Comparison of ENCODE assay signal across 18 cellular contexts in the genomic region with DNA sequence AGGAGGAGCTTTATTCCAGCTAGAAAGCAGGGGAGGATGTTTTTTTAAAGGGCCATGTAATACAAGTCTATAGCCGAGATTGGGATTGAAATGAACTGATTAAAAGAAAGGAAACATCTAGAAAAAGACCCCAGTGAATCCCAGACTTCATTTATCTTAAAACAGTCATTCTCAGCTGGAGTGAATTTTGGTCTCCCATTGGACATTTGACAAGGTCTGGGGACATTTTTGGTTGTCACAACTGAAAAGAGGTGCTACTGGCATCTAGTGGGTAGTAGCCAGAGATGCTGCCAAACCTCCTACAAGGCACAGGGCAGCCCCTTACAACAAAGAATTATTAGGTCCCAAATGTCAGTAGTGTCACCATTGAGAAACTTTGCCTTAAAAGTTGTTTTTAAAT. TPM values are rescaled to one million over a fixed set of nuclear protein-coding genes. Genes with fewer than 3 reads are reported as not detected.
A peak's percentile ranks its signal among the peaks of the same experiment; 100 is the strongest.
DNase-seq lines count a peak whose midpoint lies in the region; ATAC-seq, FAIRE-seq and TF ChIP-seq lines count a peak whose summit lies in the region.
"Had no signal": no experiment of that assay in that cellular context is flagged by ENCODE, and none has a peak within 500 bp of the region (broad histone marks: within the 10 kb centered on the region; RNA-seq: fewer than 3 reads in every experiment).

No MANE protein-coding gene starts in this region.

- no peak overlapping the region for H3K27ac ChIP-seq in astrocyte (ENCODE audit: low read depth, low read length)
- H3K27ac ChIP-seq in upper lobe of right lung = no peak overlapping the region
- H3K27ac ChIP-seq: HL-60, psoas muscle, stomach had no signal

- H3K27me3 Mint-ChIP-seq in astrocyte (ENCODE audit: low read depth, unreplicated experiment) (peaks cover 12% of the 10 kb centered on the region), mesothelial cell of epicardium (ENCODE audit: low read depth) (no peaks in the 10 kb centered on the region)
- H3K27me3 Mint-ChIP-seq: activated CD4-positive, alpha-beta memory T cell treated with anti-CD3 and anti-CD28 coated beads for 36 hours; activated naive CD4-positive, alpha-beta T cell treated with anti-CD3 and anti-CD28 coated beads, Interleukin-2, amount 50 U/mL, for 24 hours; memory B cell had no signal

- H3K4me3 Mint-ChIP-seq in astrocyte (ENCODE audit: unreplicated experiment) (no peak overlapping the region), mesothelial cell of epicardium (no peak overlapping the region)
- H3K4me3 Mint-ChIP-seq: activated CD4-positive, alpha-beta memory T cell treated with anti-CD3 and anti-CD28 coated beads for 36 hours; activated naive CD4-positive, alpha-beta T cell treated with anti-CD3 and anti-CD28 coated beads, Interleukin-2, amount 50 U/mL, for 24 hours; memory B cell had no signal

- H3K9me3 Mint-ChIP-seq in astrocyte (ENCODE audit: unreplicated experiment) = no peaks in the 10 kb centered on the region
- no peaks in the 10 kb centered on the region for H3K9me3 Mint-ChIP-seq in mesothelial cell of epicardium
- H3K9me3 Mint-ChIP-seq: activated CD4-positive, alpha-beta memory T cell treated with anti-CD3 and anti-CD28 coated beads for 36 hours; activated naive CD4-positive, alpha-beta T cell treated with anti-CD3 and anti-CD28 coated beads, Interleukin-2, amount 50 U/mL, for 24 hours; memory B cell had no signal

- ATAC-seq in GM21786 (IDR thresholded peaks at IDR 0.05; ENCODE audit: unreplicated experiment) (no peak), upper lobe of right lung (no peak)
- ATAC-seq: psoas muscle had no signal

- no peak overlapping the region for H2AFZ ChIP-seq in astrocyte (ENCODE audit: low read depth, low read length)

- H3K4me1 Mint-ChIP-seq in astrocyte (ENCODE audit: low read depth, unreplicated experiment) = no peaks in the 10 kb centered on the region
- peaks cover 10% of the 10 kb centered on the region for H3K4me1 Mint-ChIP-seq in mesothelial cell of epicardium

- intact Hi-C loops in upper lobe of right lung (cut with DNase I) = no loop called here

- DNase-seq in ELR (ENCODE audit: low read depth) = peak; percentile 23
- no peak for DNase-seq in astrocyte (ENCODE audit: low read depth)
- no peak for DNase-seq in mesothelial cell of epicardium (ENCODE audit: low spot score in 2 of 2, unreplicated experiment in 2 of 2)
- DNase-seq in NCI-H2171 treated with DMSO at 0.1 percent for 48 hours (lab: John Stamatoyannopoulos, UW) = no peak
- no peak for DNase-seq in activated CD8-positive, alpha-beta memory T cell treated with anti-CD3 and anti-CD28 coated beads for 24 hours
- DNase-seq in upper lobe of right lung = no peak
- DNase-seq: activated CD4-positive, alpha-beta memory T cell treated with anti-CD3 and anti-CD28 coated beads for 36 hours; Calu3; dermis blood vessel endothelial cell; glutamatergic neuron; MG63; psoas muscle; stomach had no signal

- TF ChIP-seq RAD21 in Ishikawa (IDR thresholded peaks at IDR 0.05; ENCODE audit: low read depth) = peak; percentile 50

- H3K4me1 ChIP-seq in astrocyte (ENCODE audit: insufficient read depth, low read length) (peaks cover 3% of the 10 kb centered on the region), upper lobe of right lung (peaks cover 9% of the 10 kb centered on the region)

- peak; percentile 13 for TF ChIP-seq CTCF in astrocyte (IDR thresholded peaks at IDR 0.05; ENCODE audit: insufficient read depth, low read depth, low read length)
- TF ChIP-seq CTCF in mesothelial cell of epicardium (IDR thresholded peaks at IDR 0.05; ENCODE audit: unreplicated experiment) = no peak
- no peak for TF ChIP-seq CTCF in upper lobe of right lung (IDR thresholded peaks at IDR 0.05)

- H3K9me3 ChIP-seq in astrocyte (ENCODE audit: insufficient read depth, low read depth, low read length) (no peaks in the 10 kb centered on the region), upper lobe of right lung (no peaks in the 10 kb centered on the region)
- H3K9me3 ChIP-seq: MG63, psoas muscle, stomach had no signal

- H3K36me3 ChIP-seq in astrocyte (ENCODE audit: insufficient read depth, low read length) (no peaks in the 10 kb centered on the region), upper lobe of right lung (no peaks in the 10 kb centered on the region)
- H3K36me3 ChIP-seq: MG63, stomach had no signal

- H3K36me3 Mint-ChIP-seq in astrocyte (ENCODE audit: low read depth, unreplicated experiment) (no peaks in the 10 kb centered on the region), mesothelial cell of epicardium (no peaks in the 10 kb centered on the region)
- H3K36me3 Mint-ChIP-seq: activated CD4-positive, alpha-beta memory T cell treated with anti-CD3 and anti-CD28 coated beads for 36 hours; activated naive CD4-positive, alpha-beta T cell treated with anti-CD3 and anti-CD28 coated beads, Interleukin-2, amount 50 U/mL, for 24 hours; memory B cell had no signal

- no peak for TF ChIP-seq EP300 in Ishikawa (IDR thresholded peaks at IDR 0.05; ENCODE audit: borderline replicate concordance)

- FAIRE-seq in astrocyte (lab: Jason Lieb, UNC) = no peak

- no peak overlapping the region for H3K9ac ChIP-seq in astrocyte (ENCODE audit: low read length)

- no peaks in the 10 kb centered on the region for H4K20me1 ChIP-seq in astrocyte (ENCODE audit: insufficient read depth, low read length)

- H3K27me3 ChIP-seq in astrocyte (ENCODE audit: insufficient read depth, low read length) (peaks cover 5% of the 10 kb centered on the region), upper lobe of right lung (no peaks in the 10 kb centered on the region)
- H3K27me3 ChIP-seq: MG63, stomach had no signal

- H3K4me2 ChIP-seq in astrocyte (ENCODE audit: low read length) = no peak overlapping the region

- H3K27ac Mint-ChIP-seq in astrocyte (ENCODE audit: unreplicated experiment) (no peak overlapping the region), mesothelial cell of epicardium (peak overlapping the region; percentile 11)
- H3K27ac Mint-ChIP-seq: activated CD4-positive, alpha-beta memory T cell treated with anti-CD3 and anti-CD28 coated beads for 36 hours; memory B cell had no signal

- H3K4me3 ChIP-seq in astrocyte (ENCODE audit: insufficient read depth, low read depth, low read length) (no peak overlapping the region), upper lobe of right lung (no peak overlapping the region)
- H3K4me3 ChIP-seq: MG63, psoas muscle, stomach had no signal

- H3K79me2 ChIP-seq in astrocyte (ENCODE audit: insufficient read depth, low read length) = no peaks in the 10 kb centered on the region

TF ChIP-seq in Ishikawa, 13 proteins besides CTCF, POLR2A, EP300 and RAD21:
- TF ChIP-seq NFIC (IDR thresholded peaks at IDR 0.05) (no peak), TAF1 (IDR thresholded peaks at IDR 0.05; ENCODE audit: low read depth) (no peak), REST (IDR thresholded peaks at IDR 0.05; ENCODE audit: low read depth) (no peak), CEBPB (IDR thresholded peaks at IDR 0.05) (no peak), FOXM1 (IDR thresholded peaks at IDR 0.05; ENCODE audit: borderline replicate concordance, low read depth) (no peak), ZBTB7A (IDR thresholded peaks at IDR 0.05; ENCODE audit: low read depth) (no peak), MAX (IDR thresholded peaks at IDR 0.05) (no peak), CREB1 (IDR thresholded peaks at IDR 0.05; ENCODE audit: low read depth) (no peak), USF1 (IDR thresholded peaks at IDR 0.05) (no peak), TEAD4 (IDR thresholded peaks at IDR 0.05) (no peak), TCF12 (IDR thresholded peaks at IDR 0.05; ENCODE audit: low read depth) (no peak)

RNA-seq across cellular contexts. Expression of gene SPINK4, which starts 16.3 kb away (rescaled TPM):
- total RNA-seq in astrocyte (not detected in 2 replicates), mesothelial cell of epicardium (not detected in 3 replicates), upper lobe of right lung (not detected)
- total RNA-seq: activated CD4-positive, alpha-beta memory T cell treated with anti-CD3 and anti-CD28 coated beads for 36 hours; Calu3; dermis blood vessel endothelial cell; psoas muscle had no signal

RNA-seq across cellular contexts. Expression of gene BAG1, which starts 40.8 kb away (rescaled TPM):
- total RNA-seq in astrocyte (37.2 and 43.3 TPM in 2 replicates), mesothelial cell of epicardium (48.0 to 49.6 TPM (median 48.4 TPM) in 3 replicates), upper lobe of right lung (116 TPM)

RNA-seq across cellular contexts. Expression of gene CHMP5, which starts 41.2 kb away (rescaled TPM):
- total RNA-seq in astrocyte (108 and 109 TPM in 2 replicates), mesothelial cell of epicardium (49.1 to 50.2 TPM (median 49.4 TPM) in 3 replicates), upper lobe of right lung (77.8 TPM)

RNA-seq across cellular contexts. Expression of gene B4GALT1, which starts 56.6 kb away (rescaled TPM):
- total RNA-seq in astrocyte (93.1 and 103 TPM in 2 replicates), mesothelial cell of epicardium (78.3 to 81.4 TPM (median 78.9 TPM) in 3 replicates), upper lobe of right lung (80.1 TPM)
